Comparison of ENCODE assay signal across 9 cellular contexts in the genomic region with DNA sequence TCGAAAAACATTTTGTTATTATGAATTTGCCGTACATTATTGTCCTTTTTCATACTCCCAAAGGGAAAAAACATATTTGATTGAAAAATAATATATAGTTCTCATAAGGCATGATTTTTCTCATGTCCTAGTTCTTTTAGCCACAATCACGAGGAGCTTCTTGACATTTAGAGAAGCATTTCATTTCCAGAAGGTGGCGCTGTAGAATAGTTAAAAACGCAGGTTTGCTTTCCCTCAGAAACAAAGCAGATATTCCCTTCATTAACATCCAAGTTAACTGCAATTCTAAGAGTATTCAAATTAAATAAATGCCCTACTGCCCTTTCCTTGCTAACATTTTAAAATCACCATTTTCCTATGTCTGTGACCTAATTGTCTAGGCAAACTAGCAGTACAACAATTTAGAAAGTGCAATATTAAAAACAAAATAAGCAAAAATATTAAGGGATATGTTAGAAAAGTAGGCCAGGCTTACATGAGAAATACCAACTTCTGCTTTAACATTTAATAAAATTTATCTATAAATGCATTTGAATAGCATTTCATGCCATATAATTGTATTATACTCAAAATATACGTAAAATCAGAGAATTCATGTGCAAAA. TPM values are rescaled to one million over a fixed set of nuclear protein-coding genes. Genes with fewer than 3 reads are reported as not detected.
DNase-seq lines count a peak whose midpoint lies in the region; ATAC-seq and TF ChIP-seq lines count a peak whose summit lies in the region.
"Had no signal": no experiment of that assay in that cellular context is flagged by ENCODE, and none has a peak within 500 bp of the region (broad histone marks: within the 10 kb centered on the region; RNA-seq: fewer than 3 reads in every experiment).

No MANE protein-coding gene starts in this region.

- H2AFZ ChIP-seq in PC-9 (no peak overlapping the region; the same call in 1 of the 2 replicates), neuronal stem cell (ENCODE audit: low read length) (no peak overlapping the region)

- no peak overlapping the region for H2BK15ac ChIP-seq in neuronal stem cell (ENCODE audit: low read length)

- H3K23ac ChIP-seq in neuronal stem cell (ENCODE audit: low read depth, low read length, poor library complexity) = no peak overlapping the region

- no peak overlapping the region for H3K14ac ChIP-seq in neuronal stem cell (ENCODE audit: low read length)

- H3K27me3 ChIP-seq in PC-9 (ENCODE audit: insufficient read depth, low read depth) (no peaks in the 10 kb centered on the region), neuronal stem cell (ENCODE audit: control insufficient read depth in 3 of 3, insufficient read depth in 3 of 3, low read depth in 1 of 3, low read length in 3 of 3) (no peaks in the 10 kb centered on the region)

- POLR2A ChIA-PET in PC-9 (lab: Charles Lee; ENCODE audit: unreplicated experiment) = interaction anchor here (0.6 kb wide), 1 partner anchor 11 kb away, joined by 3 read pairs; a partner anchor contains a TSS
- POLR2A ChIA-PET in activated CD4-positive, alpha-beta memory T cell treated with anti-CD3 and anti-CD28 coated beads for 36 hours (lab: Charles Lee) = no interaction called here

- CTCF ChIA-PET in PC-9 (lab: Charles Lee) = interaction anchor here (0.6 to 1.3 kb wide), 7 partner anchors 11 to 1048 kb away, joined by 3 to 9 read pairs (median 5); a partner anchor contains a TSS
- CTCF ChIA-PET in activated CD4-positive, alpha-beta memory T cell treated with anti-CD3 and anti-CD28 coated beads for 36 hours (lab: Charles Lee) = interaction anchor here (0.6 to 1.3 kb wide), 9 partner anchors 9 to 936 kb away, joined by 3 to 10 read pairs (median 3); a partner anchor contains a TSS

- no peaks in the 10 kb centered on the region for H3K36me3 Mint-ChIP-seq in activated CD4-positive, alpha-beta memory T cell treated with anti-CD3 and anti-CD28 coated beads for 36 hours

- no peak overlapping the region for H2BK120ac ChIP-seq in neuronal stem cell (ENCODE audit: low read depth, low read length)

- H3K27ac ChIP-seq in PC-9 (no peak overlapping the region), neuronal stem cell (replicated peaks; ENCODE audit: low read length) (no peak overlapping the region)

- H3F3A ChIP-seq in PC-9 (ENCODE audit: insufficient read depth, low read depth) = no peaks in the 10 kb centered on the region

- no peaks in the 10 kb centered on the region for H3K9me3 ChIP-seq in PC-9 (ENCODE audit: insufficient read depth, low read depth)
- H3K9me3 ChIP-seq in neuronal stem cell (replicated peaks in 1 of 2; ENCODE audit: control insufficient read depth in 2 of 2, insufficient read depth in 1 of 2, low read depth in 1 of 2, low read length in 2 of 2) = no peaks in the 10 kb centered on the region

- no peaks in the 10 kb centered on the region for H3K9me2 ChIP-seq in PC-9 (ENCODE audit: insufficient read depth)

- no peaks in the 10 kb centered on the region for H3K27me3 Mint-ChIP-seq in activated CD4-positive, alpha-beta memory T cell treated with anti-CD3 and anti-CD28 coated beads for 36 hours

- no peak for ATAC-seq in GM19397 (IDR thresholded peaks at IDR 0.05; ENCODE audit: unreplicated experiment)
- ATAC-seq in HG03045 (IDR thresholded peaks at IDR 0.05; ENCODE audit: unreplicated experiment) = no peak

- BruUV-seq in PC-9 (replicated peaks; lab: Mats Ljungman, UMichigan) = no TSS peak

- no peak overlapping the region for H4K8ac ChIP-seq in neuronal stem cell (ENCODE audit: low read depth, low read length)

- no peak overlapping the region for H3K4ac ChIP-seq in neuronal stem cell (ENCODE audit: low read length)

- no peaks in the 10 kb centered on the region for H3K4me1 Mint-ChIP-seq in activated CD4-positive, alpha-beta memory T cell treated with anti-CD3 and anti-CD28 coated beads for 36 hours (ENCODE audit: low read depth)

- no peak overlapping the region for H4K91ac ChIP-seq in neuronal stem cell (ENCODE audit: low read depth, low read length, poor library complexity)

- H3K4me1 ChIP-seq in PC-9 (replicated peaks; ENCODE audit: insufficient read depth) (no peaks in the 10 kb centered on the region), neuronal stem cell (ENCODE audit: control insufficient read depth in 2 of 2, insufficient read depth in 1 of 2, low read depth in 1 of 2, low read length in 2 of 2) (no peaks in the 10 kb centered on the region)

- intact Hi-C loops in PC-9 (cut with micrococcal nuclease; ENCODE audit: unreplicated experiment) = loop anchor here (1.0 to 10.0 kb wide), 6 partner anchors 70 to 1393 kb away; no protein-coding TSS in a partner anchor
- intact Hi-C loops in activated CD4-positive, alpha-beta memory T cell treated with anti-CD3 and anti-CD28 coated beads for 36 hours (cut with micrococcal nuclease) = loop anchor here (1.0 kb wide), 1 partner anchor 936 kb away; no protein-coding TSS in a partner anchor

- H3K4me2 ChIP-seq in PC-9 (no peak overlapping the region), neuronal stem cell (ENCODE audit: insufficient read depth, low read length, poor library complexity, severe bottlenecking) (no peak overlapping the region)

- H3K4me3 Mint-ChIP-seq in activated CD4-positive, alpha-beta memory T cell treated with anti-CD3 and anti-CD28 coated beads for 36 hours = no peak overlapping the region

- H3K79me2 ChIP-seq in PC-9 (ENCODE audit: low read depth) = no peaks in the 10 kb centered on the region

- H3K9me3 Mint-ChIP-seq in activated CD4-positive, alpha-beta memory T cell treated with anti-CD3 and anti-CD28 coated beads for 36 hours = no peaks in the 10 kb centered on the region

- no peak overlapping the region for H3K18ac ChIP-seq in neuronal stem cell (ENCODE audit: low read length)

- H3K36me3 ChIP-seq in PC-9 (ENCODE audit: low read depth) = no peaks in the 10 kb centered on the region
- no peaks in the 10 kb centered on the region for H3K36me3 ChIP-seq in neuronal stem cell (replicated peaks in 1 of 2; ENCODE audit: control insufficient read depth in 2 of 2, insufficient read depth in 2 of 2, low read length in 2 of 2)

- no peak overlapping the region for H3K9ac ChIP-seq in neuronal stem cell (ENCODE audit: low read depth, low read length, poor library complexity)

- no peaks in the 10 kb centered on the region for H4K20me1 ChIP-seq in PC-9 (ENCODE audit: insufficient read depth)

- no peak overlapping the region for H2BK12ac ChIP-seq in neuronal stem cell (ENCODE audit: low read length)

- DNase-seq in ELF-1 (ENCODE audit: low read depth, low spot score) (peak; percentile 36), LHCN-M2 (ENCODE audit: low read depth) (peak; percentile 60), PC-9 (peak in 1 of 2 experiments; percentile 21), epithelial cell of esophagus (ENCODE audit: low read depth) (peak; percentile 75), neuronal stem cell (ENCODE audit: low spot score) (peak; percentile 59)
- DNase-seq in activated CD4-positive, alpha-beta memory T cell treated with anti-CD3 and anti-CD28 coated beads for 36 hours = no peak

- H3K4me3 ChIP-seq in PC-9 = no peak overlapping the region
- no peak overlapping the region for H3K4me3 ChIP-seq in epithelial cell of esophagus (ENCODE audit: low read length)
- no peak overlapping the region for H3K4me3 ChIP-seq in neuronal stem cell (ENCODE audit: low read length in 2 of 2)

- H2BK5ac ChIP-seq in neuronal stem cell (ENCODE audit: low read length) = no peak overlapping the region

- H3K79me1 ChIP-seq in neuronal stem cell (ENCODE audit: low read depth, low read length) = no peaks in the 10 kb centered on the region

- H3K27ac Mint-ChIP-seq in activated CD4-positive, alpha-beta memory T cell treated with anti-CD3 and anti-CD28 coated beads for 36 hours = no peak overlapping the region

- no CpG with 5 or more reads among the region's 6 CpGs for WGBS in neuronal stem cell (ENCODE audit: extremely low coverage in 2 of 2, insufficient read length in 2 of 2, insufficient replicate concordance in 1 of 2), 2 donors

- TF ChIP-seq CTCF in PC-9 (conservative IDR thresholded peaks at IDR 0.05) (peak; percentile 84), epithelial cell of esophagus (IDR thresholded peaks at IDR 0.05; ENCODE audit: insufficient read depth, low read depth, low read length, missing control alignments) (peak; percentile 70)

- H2AK5ac ChIP-seq in neuronal stem cell (ENCODE audit: low read depth, low read length) = no peak overlapping the region

RNA-seq across cellular contexts. Expression of a gene that starts 10.9 kb away (rescaled TPM):
- total RNA-seq in LHCN-M2 (2014; rRNA removed) (not detected in 2 replicates), PC-9 (2021) (0.30 and 1.4 TPM in 2 replicates)
- polyA plus RNA-seq in LHCN-M2 (2012) = not detected
- polyA plus RNA-seq in neuronal stem cell (2013, experiment 1 of 2) = not detected
- polyA plus RNA-seq in neuronal stem cell (2013, experiment 2 of 2) = not detected
- total RNA-seq in activated CD4-positive, alpha-beta memory T cell treated with anti-CD3 and anti-CD28 coated beads for 36 hours = not detected
- total RNA-seq: activated CD8-positive, alpha-beta memory T cell treated with anti-CD3 and anti-CD28 coated beads for 36 hours had no signal
